In the genomic region with DNA sequence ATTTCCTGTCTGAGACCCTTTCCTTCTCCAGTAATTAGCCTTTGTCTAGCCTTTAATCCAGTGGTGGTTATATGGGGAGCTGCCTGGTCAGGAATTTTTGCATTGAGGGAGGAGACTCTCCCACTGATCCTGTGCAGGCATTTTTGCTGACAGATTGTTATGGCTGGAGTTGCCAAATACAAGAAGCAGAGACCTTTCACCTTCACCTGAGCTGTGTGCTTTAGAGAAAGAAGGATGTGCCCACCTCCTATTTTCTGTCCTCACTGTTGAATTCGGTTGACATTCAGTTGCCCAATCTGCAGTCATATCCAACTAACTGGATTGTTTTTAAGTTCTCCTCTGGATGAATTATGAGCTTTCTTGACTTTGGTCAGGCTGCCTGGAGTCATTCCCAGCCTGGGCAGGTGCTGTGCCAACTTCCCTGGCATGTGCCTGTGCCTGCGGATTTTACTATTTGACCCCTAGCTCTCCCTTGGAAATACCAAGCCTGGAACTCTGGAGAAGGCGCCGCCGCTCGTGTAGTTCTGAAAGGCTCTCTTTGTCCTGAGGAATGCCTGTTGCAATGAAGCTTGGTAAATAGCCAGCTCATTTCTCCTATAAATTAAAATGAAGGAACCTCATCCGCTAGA, we compare ENCODE assay signal across 10 cellular contexts.
DNase-seq lines count a peak whose midpoint lies in the region; ATAC-seq and TF ChIP-seq lines count a peak whose summit lies in the region.
"Had no signal": no experiment of that assay in that cellular context is flagged by ENCODE, and none has a peak within 500 bp of the region (broad histone marks: within the 10 kb centered on the region; RNA-seq: fewer than 3 reads in every experiment).

No MANE protein-coding gene starts in this region.

- no peaks in the 10 kb centered on the region for H3K9me3 Mint-ChIP-seq in nephron
- H3K9me3 Mint-ChIP-seq in activated CD4-positive, alpha-beta T cell treated with anti-CD3 and anti-CD28 coated beads, Interleukin-2, amount 10 ng/mL, durations not matched to agents 24 days and 14 days, result no peaks in the 10 kb centered on the region
- no peaks in the 10 kb centered on the region for H3K9me3 Mint-ChIP-seq in activated CD8-positive, alpha-beta T cell treated with anti-CD3 and anti-CD28 coated beads for 36 hours

- peak overlapping the region in 1 of 3 experiments; percentile 44 for H3K4me3 Mint-ChIP-seq in nephron
- H3K4me3 Mint-ChIP-seq in activated CD4-positive, alpha-beta T cell treated with anti-CD3 and anti-CD28 coated beads, Interleukin-2, amount 10 ng/mL, durations not matched to agents 24 days and 14 days, result no peak overlapping the region
- no peak overlapping the region for H3K4me3 Mint-ChIP-seq in activated CD8-positive, alpha-beta T cell treated with anti-CD3 and anti-CD28 coated beads for 36 hours

- DNase-seq in Right ventricle myocardium inferior (ENCODE audit: missing footprints), result no peak
- DNase-seq in right atrium auricular region (ENCODE audit: low spot score), result no peak
- peak; percentile 27 for DNase-seq in fibroblast of the aortic adventitia (ENCODE audit: low read depth)
- no peak for DNase-seq in HEK293T (ENCODE audit: extremely low spot score)
- DNase-seq in activated CD4-positive, alpha-beta T cell treated with anti-CD3 and anti-CD28 coated beads, Interleukin-2, amount 10 ng/mL, durations not matched to agents 24 days and 14 days, result no peak
- DNase-seq in activated effector memory CD4-positive, alpha-beta T cell treated with Interleukin-2 at 50 U/mL for 16 hours, result no peak
- no peak for DNase-seq in activated CD8-positive, alpha-beta T cell treated with anti-CD3 and anti-CD28 coated beads for 36 hours
- DNase-seq: ACHN had no signal

- H3K9me3 ChIP-seq in right atrium auricular region, result no peaks in the 10 kb centered on the region

- H3K4me1 Mint-ChIP-seq in nephron, result peaks cover 69% of the 10 kb centered on the region
- H3K4me1 Mint-ChIP-seq in activated CD4-positive, alpha-beta T cell treated with anti-CD3 and anti-CD28 coated beads, Interleukin-2, amount 10 ng/mL, durations not matched to agents 24 days and 14 days, result no peaks in the 10 kb centered on the region
- no peaks in the 10 kb centered on the region for H3K4me1 Mint-ChIP-seq in activated CD8-positive, alpha-beta T cell treated with anti-CD3 and anti-CD28 coated beads for 36 hours (ENCODE audit: low read depth)

- POLR2A ChIA-PET in HEK293T (lab: Yijun Ruan, JAX), result no interaction called here
- POLR2A ChIA-PET in activated CD8-positive, alpha-beta T cell treated with anti-CD3 and anti-CD28 coated beads for 36 hours (lab: Charles Lee), result no interaction called here

- peak; percentile 84 for ATAC-seq in Right ventricle myocardium inferior
- ATAC-seq in activated CD8-positive, alpha-beta T cell treated with anti-CD3 and anti-CD28 coated beads for 36 hours, result no peak

- no peaks in the 10 kb centered on the region for H3K27me3 ChIP-seq in right atrium auricular region
- H3K27me3 ChIP-seq: dorsolateral prefrontal cortex had no signal

- intact Hi-C loops in Right ventricle myocardium inferior (cut with DNase I), result loop anchor here (5.0 kb wide), 1 partner anchor 69 kb away; no protein-coding TSS in a partner anchor
- intact Hi-C loops in activated CD4-positive, alpha-beta T cell treated with anti-CD3 and anti-CD28 coated beads, Interleukin-2, amount 10 ng/mL, durations not matched to agents 24 days and 14 days (cut with micrococcal nuclease), result no loop called here
- intact Hi-C loops in activated CD8-positive, alpha-beta T cell treated with anti-CD3 and anti-CD28 coated beads for 36 hours (cut with micrococcal nuclease), result no loop called here

- H3K27me3 Mint-ChIP-seq in nephron (ENCODE audit: low read depth), result peaks cover 3% of the 10 kb centered on the region
- H3K27me3 Mint-ChIP-seq in activated CD4-positive, alpha-beta T cell treated with anti-CD3 and anti-CD28 coated beads, Interleukin-2, amount 10 ng/mL, durations not matched to agents 24 days and 14 days, result peaks cover 3% of the 10 kb centered on the region
- H3K27me3 Mint-ChIP-seq in activated CD8-positive, alpha-beta T cell treated with anti-CD3 and anti-CD28 coated beads for 36 hours, result peaks cover 4% of the 10 kb centered on the region

- no peak overlapping the region for H3K4me3 ChIP-seq in right atrium auricular region
- H3K4me3 ChIP-seq in fibroblast of the aortic adventitia (ENCODE audit: low read depth, low read length), result no peak overlapping the region

- H3K36me3 Mint-ChIP-seq in nephron (ENCODE audit: low read depth), result no peaks in the 10 kb centered on the region
- no peaks in the 10 kb centered on the region for H3K36me3 Mint-ChIP-seq in activated CD4-positive, alpha-beta T cell treated with anti-CD3 and anti-CD28 coated beads, Interleukin-2, amount 10 ng/mL, durations not matched to agents 24 days and 14 days (ENCODE audit: low read depth)
- H3K36me3 Mint-ChIP-seq in activated CD8-positive, alpha-beta T cell treated with anti-CD3 and anti-CD28 coated beads for 36 hours (ENCODE audit: low read depth), result no peaks in the 10 kb centered on the region

- CTCF ChIA-PET in HEK293T (lab: Yijun Ruan, JAX), result no interaction called here
- CTCF ChIA-PET in activated CD8-positive, alpha-beta T cell treated with anti-CD3 and anti-CD28 coated beads for 36 hours (lab: Charles Lee), result no interaction called here

- H3K4me1 ChIP-seq in right atrium auricular region, result peaks cover 0 to 41% of the 10 kb centered on the region in 2 donors

- H3K36me3 ChIP-seq in right atrium auricular region, result no peaks in the 10 kb centered on the region

- TF ChIP-seq CTCF in right atrium auricular region (IDR thresholded peaks at IDR 0.05), result no peak
- TF ChIP-seq CTCF in fibroblast of the aortic adventitia (IDR thresholded peaks at IDR 0.05; ENCODE audit: insufficient read depth, low read length), result no peak
- no peak for TF ChIP-seq CTCF in nephron (IDR thresholded peaks at IDR 0.05; ENCODE audit: unreplicated experiment in 3 of 3)
- no peak for TF ChIP-seq CTCF in activated CD8-positive, alpha-beta T cell treated with anti-CD3 and anti-CD28 coated beads for 36 hours (IDR thresholded peaks at IDR 0.05)

- peak overlapping the region in 1 of 2 donors; percentile 12 for H3K27ac ChIP-seq in right atrium auricular region

- H3K27ac Mint-ChIP-seq in nephron, result peak overlapping the region; percentile 90 to 97 (median 97)
- H3K27ac Mint-ChIP-seq in activated CD4-positive, alpha-beta T cell treated with anti-CD3 and anti-CD28 coated beads, Interleukin-2, amount 10 ng/mL, durations not matched to agents 24 days and 14 days, result no peak overlapping the region
- H3K27ac Mint-ChIP-seq in activated CD8-positive, alpha-beta T cell treated with anti-CD3 and anti-CD28 coated beads for 36 hours, result no peak overlapping the region

TF ChIP-seq in HEK293T, 16 proteins besides CTCF, POLR2A, EP300 and RAD21:
- no peak for TF ChIP-seq BHLHE40 (IDR thresholded peaks at IDR 0.05; ENCODE audit: borderline replicate concordance)
- TF ChIP-seq SUZ12 (IDR thresholded peaks at IDR 0.05), result no peak
- TF ChIP-seq TARDBP (IDR thresholded peaks at IDR 0.05), result no peak
- TF ChIP-seq HDGF (IDR thresholded peaks at IDR 0.05; ENCODE audit: borderline replicate concordance), result no peak
- no peak for TF ChIP-seq FOXK2 (IDR thresholded peaks at IDR 0.05)
- TF ChIP-seq FOXM1 (IDR thresholded peaks at IDR 0.05; ENCODE audit: borderline replicate concordance), result no peak
- TF ChIP-seq SP1 (IDR thresholded peaks at IDR 0.05), result no peak
- no peak for TF ChIP-seq ZNF384 (IDR thresholded peaks at IDR 0.05)
- TF ChIP-seq FOXA1 (IDR thresholded peaks at IDR 0.05), result no peak
- TF ChIP-seq L3MBTL2 (conservative IDR thresholded peaks at IDR 0.05), result no peak
- TF ChIP-seq NFRKB (IDR thresholded peaks at IDR 0.05), result no peak
- TF ChIP-seq LEF1 (IDR thresholded peaks at IDR 0.05; ENCODE audit: borderline replicate concordance), result no peak

Comparison
In these comparisons a context has a peak if more than half of its experiments do, and no peak if none do; other contexts are left out.
1. H3K27ac Mint-ChIP-seq: peak in nephron (3 of 3); none in activated CD4-positive, alpha-beta T cell treated with anti-CD3 and anti-CD28 coated beads, Interleukin-2, amount 10 ng/mL, durations not matched to agents 24 days and 14 days (single experiment) and activated CD8-positive, alpha-beta T cell treated with anti-CD3 and anti-CD28 coated beads for 36 hours (single experiment).